2 cellular contexts compared by ENCODE assay signal in the genomic region with DNA sequence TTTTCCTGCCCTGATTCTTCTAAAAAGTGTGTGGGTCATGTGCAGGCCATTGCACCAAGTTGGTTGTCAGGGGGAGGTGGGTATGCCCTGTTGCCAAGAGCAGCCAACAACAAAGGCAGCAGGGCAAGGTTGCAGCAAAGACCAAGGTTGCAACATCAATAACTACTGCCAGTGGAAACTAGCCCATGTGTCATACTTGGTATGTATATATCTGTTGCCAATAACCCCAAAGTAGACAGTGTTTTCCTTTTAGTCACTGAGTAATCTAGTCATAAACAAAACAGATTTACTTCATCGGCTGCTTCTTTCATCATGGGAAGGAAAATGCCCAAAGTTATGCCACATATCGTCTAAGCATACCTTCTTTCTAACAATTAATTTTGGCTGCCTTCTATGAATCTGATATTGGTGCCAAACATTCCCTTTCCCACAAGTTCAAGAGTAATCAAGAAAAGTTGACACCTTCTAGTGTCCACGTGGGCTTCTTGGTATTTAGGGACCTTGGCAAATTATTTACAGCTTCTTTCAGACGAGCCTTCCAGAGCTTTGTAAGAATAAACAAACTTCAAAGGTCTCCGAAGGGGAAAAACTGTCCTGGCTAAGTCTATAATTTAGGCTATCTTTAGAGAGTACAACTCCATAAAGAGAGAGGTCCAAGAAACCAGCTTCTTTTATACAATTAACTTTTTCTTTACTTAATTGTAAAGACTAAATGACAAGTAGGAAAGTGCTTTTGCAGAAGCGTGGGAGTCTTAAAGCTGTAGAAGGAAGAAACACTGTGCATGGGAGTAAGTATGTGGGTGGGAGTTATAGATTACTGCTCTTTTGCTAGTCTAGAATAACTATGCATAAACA.
A peak's percentile ranks its signal among the peaks of the same experiment; 100 is the strongest.
TF ChIP-seq lines count a peak whose summit lies in the region.

No MANE protein-coding gene starts in this region.

TF ChIP-seq in SK-N-SH, 30 proteins besides CTCF, POLR2A, EP300 and RAD21 (continued from another document):
- TF ChIP-seq RCOR1 (IDR thresholded peaks at IDR 0.05; ENCODE audit: low read length), result no peak
- TF ChIP-seq SIN3A (IDR thresholded peaks at IDR 0.05; ENCODE audit: borderline replicate concordance, low read depth, low read length), result 0 out of 2 replicates have a peak, but pooled peaks have one; percentile 52
- TF ChIP-seq, protein P1, sequence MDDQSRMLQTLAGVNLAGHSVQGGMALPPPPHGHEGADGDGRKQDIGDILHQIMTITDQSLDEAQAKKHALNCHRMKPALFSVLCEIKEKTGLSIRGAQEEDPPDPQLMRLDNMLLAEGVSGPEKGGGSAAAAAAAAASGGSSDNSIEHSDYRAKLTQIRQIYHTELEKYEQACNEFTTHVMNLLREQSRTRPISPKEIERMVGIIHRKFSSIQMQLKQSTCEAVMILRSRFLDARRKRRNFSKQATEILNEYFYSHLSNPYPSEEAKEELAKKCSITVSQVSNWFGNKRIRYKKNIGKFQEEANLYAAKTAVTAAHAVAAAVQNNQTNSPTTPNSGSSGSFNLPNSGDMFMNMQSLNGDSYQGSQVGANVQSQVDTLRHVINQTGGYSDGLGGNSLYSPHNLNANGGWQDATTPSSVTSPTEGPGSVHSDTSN (IDR thresholded peaks at IDR 0.05), result peak; percentile 79
- TF ChIP-seq NFIC (IDR thresholded peaks at IDR 0.05; ENCODE audit: borderline replicate concordance), result peak; percentile 83
- TF ChIP-seq, protein P2, sequence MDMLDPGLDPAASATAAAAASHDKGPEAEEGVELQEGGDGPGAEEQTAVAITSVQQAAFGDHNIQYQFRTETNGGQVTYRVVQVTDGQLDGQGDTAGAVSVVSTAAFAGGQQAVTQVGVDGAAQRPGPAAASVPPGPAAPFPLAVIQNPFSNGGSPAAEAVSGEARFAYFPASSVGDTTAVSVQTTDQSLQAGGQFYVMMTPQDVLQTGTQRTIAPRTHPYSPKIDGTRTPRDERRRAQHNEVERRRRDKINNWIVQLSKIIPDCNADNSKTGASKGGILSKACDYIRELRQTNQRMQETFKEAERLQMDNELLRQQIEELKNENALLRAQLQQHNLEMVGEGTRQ (IDR thresholded peaks at IDR 0.05; ENCODE audit: borderline replicate concordance, low read depth, low read length), result no peak
- TF ChIP-seq TEAD4 (IDR thresholded peaks at IDR 0.05; ENCODE audit: borderline replicate concordance, insufficient read depth), result peak; percentile 62; the same call in 1 of the 2 replicates
- TF ChIP-seq, protein P3, sequence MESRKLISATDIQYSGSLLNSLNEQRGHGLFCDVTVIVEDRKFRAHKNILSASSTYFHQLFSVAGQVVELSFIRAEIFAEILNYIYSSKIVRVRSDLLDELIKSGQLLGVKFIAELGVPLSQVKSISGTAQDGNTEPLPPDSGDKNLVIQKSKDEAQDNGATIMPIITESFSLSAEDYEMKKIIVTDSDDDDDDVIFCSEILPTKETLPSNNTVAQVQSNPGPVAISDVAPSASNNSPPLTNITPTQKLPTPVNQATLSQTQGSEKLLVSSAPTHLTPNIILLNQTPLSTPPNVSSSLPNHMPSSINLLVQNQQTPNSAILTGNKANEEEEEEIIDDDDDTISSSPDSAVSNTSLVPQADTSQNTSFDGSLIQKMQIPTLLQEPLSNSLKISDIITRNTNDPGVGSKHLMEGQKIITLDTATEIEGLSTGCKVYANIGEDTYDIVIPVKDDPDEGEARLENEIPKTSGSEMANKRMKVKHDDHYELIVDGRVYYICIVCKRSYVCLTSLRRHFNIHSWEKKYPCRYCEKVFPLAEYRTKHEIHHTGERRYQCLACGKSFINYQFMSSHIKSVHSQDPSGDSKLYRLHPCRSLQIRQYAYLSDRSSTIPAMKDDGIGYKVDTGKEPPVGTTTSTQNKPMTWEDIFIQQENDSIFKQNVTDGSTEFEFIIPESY (IDR thresholded peaks at IDR 0.05; ENCODE audit: borderline replicate concordance, low read depth), result 0 out of 2 replicates have a peak, but pooled peaks have one; percentile 39
- no peak for TF ChIP-seq FOXJ3 (CRISPR knock-in tag; IDR thresholded peaks at IDR 0.05)
- TF ChIP-seq RXRA (IDR thresholded peaks at IDR 0.05; ENCODE audit: borderline replicate concordance, low read depth), result peak; percentile 76; the same call in 1 of the 2 replicates
- no peak for TF ChIP-seq POLR2AphosphoS5 (IDR thresholded peaks at IDR 0.05; ENCODE audit: low read depth, low read length)
- TF ChIP-seq, protein P4, sequence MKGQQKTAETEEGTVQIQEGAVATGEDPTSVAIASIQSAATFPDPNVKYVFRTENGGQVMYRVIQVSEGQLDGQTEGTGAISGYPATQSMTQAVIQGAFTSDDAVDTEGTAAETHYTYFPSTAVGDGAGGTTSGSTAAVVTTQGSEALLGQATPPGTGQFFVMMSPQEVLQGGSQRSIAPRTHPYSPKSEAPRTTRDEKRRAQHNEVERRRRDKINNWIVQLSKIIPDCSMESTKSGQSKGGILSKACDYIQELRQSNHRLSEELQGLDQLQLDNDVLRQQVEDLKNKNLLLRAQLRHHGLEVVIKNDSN (IDR thresholded peaks at IDR 0.05; ENCODE audit: borderline replicate concordance, low read depth), result no peak
- TF ChIP-seq JUND (IDR thresholded peaks at IDR 0.05), result peak; percentile 64

TF ChIP-seq in K562, 482 proteins besides CTCF, POLR2A, EP300 and RAD21 (continued from another document and continues in another):
- TF ChIP-seq NFATC3 (IDR thresholded peaks at IDR 0.05) (no peak), FOSL1 (tag; conservative IDR thresholded peaks at IDR 0.05) (peak; percentile 46), MYC (IDR thresholded peaks at IDR 0.05; ENCODE audit: low read depth, low read length) (peak; percentile 25; the same call in 1 of the 2 replicates), MYC (CRISPR knock-in tag; IDR thresholded peaks at IDR 0.05; ENCODE audit: borderline replicate concordance, low read depth) (no peak), PPARD (CRISPR knock-in tag; IDR thresholded peaks at IDR 0.05) (no peak), ZFP30 (CRISPR knock-in tag; IDR thresholded peaks at IDR 0.05; ENCODE audit: borderline replicate concordance) (no peak), KLF16 (IDR thresholded peaks at IDR 0.05) (peak; percentile 59; the same call in 1 of the 2 replicates), ZNF589 (CRISPR knock-in tag; IDR thresholded peaks at IDR 0.05; ENCODE audit: low read depth) (no peak), TRIM28 (IDR thresholded peaks at IDR 0.05) (no peak), KDM1A (IDR thresholded peaks at IDR 0.05) (0 out of 4 replicates have a peak, but pooled peaks of 1 of the 2 experiments have one; percentile 23), NCOR1 (IDR thresholded peaks at IDR 0.05) (0 out of 2 replicates have a peak, but pooled peaks have one; percentile 22), MYNN (IDR thresholded peaks at IDR 0.05) (no peak), MYNN (CRISPR knock-in tag; IDR thresholded peaks at IDR 0.05) (no peak), MIER1 (IDR thresholded peaks at IDR 0.05; ENCODE audit: low read depth) (no peak)
- TF ChIP-seq, protein P5, sequence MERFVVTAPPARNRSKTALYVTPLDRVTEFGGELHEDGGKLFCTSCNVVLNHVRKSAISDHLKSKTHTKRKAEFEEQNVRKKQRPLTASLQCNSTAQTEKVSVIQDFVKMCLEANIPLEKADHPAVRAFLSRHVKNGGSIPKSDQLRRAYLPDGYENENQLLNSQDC (CRISPR knock-in tag; IDR thresholded peaks at IDR 0.05), result no peak
- TF ChIP-seq, protein P6, sequence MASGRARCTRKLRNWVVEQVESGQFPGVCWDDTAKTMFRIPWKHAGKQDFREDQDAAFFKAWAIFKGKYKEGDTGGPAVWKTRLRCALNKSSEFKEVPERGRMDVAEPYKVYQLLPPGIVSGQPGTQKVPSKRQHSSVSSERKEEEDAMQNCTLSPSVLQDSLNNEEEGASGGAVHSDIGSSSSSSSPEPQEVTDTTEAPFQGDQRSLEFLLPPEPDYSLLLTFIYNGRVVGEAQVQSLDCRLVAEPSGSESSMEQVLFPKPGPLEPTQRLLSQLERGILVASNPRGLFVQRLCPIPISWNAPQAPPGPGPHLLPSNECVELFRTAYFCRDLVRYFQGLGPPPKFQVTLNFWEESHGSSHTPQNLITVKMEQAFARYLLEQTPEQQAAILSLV (tag; IDR thresholded peaks at IDR 0.05), result no peak
- TF ChIP-seq, protein P7, sequence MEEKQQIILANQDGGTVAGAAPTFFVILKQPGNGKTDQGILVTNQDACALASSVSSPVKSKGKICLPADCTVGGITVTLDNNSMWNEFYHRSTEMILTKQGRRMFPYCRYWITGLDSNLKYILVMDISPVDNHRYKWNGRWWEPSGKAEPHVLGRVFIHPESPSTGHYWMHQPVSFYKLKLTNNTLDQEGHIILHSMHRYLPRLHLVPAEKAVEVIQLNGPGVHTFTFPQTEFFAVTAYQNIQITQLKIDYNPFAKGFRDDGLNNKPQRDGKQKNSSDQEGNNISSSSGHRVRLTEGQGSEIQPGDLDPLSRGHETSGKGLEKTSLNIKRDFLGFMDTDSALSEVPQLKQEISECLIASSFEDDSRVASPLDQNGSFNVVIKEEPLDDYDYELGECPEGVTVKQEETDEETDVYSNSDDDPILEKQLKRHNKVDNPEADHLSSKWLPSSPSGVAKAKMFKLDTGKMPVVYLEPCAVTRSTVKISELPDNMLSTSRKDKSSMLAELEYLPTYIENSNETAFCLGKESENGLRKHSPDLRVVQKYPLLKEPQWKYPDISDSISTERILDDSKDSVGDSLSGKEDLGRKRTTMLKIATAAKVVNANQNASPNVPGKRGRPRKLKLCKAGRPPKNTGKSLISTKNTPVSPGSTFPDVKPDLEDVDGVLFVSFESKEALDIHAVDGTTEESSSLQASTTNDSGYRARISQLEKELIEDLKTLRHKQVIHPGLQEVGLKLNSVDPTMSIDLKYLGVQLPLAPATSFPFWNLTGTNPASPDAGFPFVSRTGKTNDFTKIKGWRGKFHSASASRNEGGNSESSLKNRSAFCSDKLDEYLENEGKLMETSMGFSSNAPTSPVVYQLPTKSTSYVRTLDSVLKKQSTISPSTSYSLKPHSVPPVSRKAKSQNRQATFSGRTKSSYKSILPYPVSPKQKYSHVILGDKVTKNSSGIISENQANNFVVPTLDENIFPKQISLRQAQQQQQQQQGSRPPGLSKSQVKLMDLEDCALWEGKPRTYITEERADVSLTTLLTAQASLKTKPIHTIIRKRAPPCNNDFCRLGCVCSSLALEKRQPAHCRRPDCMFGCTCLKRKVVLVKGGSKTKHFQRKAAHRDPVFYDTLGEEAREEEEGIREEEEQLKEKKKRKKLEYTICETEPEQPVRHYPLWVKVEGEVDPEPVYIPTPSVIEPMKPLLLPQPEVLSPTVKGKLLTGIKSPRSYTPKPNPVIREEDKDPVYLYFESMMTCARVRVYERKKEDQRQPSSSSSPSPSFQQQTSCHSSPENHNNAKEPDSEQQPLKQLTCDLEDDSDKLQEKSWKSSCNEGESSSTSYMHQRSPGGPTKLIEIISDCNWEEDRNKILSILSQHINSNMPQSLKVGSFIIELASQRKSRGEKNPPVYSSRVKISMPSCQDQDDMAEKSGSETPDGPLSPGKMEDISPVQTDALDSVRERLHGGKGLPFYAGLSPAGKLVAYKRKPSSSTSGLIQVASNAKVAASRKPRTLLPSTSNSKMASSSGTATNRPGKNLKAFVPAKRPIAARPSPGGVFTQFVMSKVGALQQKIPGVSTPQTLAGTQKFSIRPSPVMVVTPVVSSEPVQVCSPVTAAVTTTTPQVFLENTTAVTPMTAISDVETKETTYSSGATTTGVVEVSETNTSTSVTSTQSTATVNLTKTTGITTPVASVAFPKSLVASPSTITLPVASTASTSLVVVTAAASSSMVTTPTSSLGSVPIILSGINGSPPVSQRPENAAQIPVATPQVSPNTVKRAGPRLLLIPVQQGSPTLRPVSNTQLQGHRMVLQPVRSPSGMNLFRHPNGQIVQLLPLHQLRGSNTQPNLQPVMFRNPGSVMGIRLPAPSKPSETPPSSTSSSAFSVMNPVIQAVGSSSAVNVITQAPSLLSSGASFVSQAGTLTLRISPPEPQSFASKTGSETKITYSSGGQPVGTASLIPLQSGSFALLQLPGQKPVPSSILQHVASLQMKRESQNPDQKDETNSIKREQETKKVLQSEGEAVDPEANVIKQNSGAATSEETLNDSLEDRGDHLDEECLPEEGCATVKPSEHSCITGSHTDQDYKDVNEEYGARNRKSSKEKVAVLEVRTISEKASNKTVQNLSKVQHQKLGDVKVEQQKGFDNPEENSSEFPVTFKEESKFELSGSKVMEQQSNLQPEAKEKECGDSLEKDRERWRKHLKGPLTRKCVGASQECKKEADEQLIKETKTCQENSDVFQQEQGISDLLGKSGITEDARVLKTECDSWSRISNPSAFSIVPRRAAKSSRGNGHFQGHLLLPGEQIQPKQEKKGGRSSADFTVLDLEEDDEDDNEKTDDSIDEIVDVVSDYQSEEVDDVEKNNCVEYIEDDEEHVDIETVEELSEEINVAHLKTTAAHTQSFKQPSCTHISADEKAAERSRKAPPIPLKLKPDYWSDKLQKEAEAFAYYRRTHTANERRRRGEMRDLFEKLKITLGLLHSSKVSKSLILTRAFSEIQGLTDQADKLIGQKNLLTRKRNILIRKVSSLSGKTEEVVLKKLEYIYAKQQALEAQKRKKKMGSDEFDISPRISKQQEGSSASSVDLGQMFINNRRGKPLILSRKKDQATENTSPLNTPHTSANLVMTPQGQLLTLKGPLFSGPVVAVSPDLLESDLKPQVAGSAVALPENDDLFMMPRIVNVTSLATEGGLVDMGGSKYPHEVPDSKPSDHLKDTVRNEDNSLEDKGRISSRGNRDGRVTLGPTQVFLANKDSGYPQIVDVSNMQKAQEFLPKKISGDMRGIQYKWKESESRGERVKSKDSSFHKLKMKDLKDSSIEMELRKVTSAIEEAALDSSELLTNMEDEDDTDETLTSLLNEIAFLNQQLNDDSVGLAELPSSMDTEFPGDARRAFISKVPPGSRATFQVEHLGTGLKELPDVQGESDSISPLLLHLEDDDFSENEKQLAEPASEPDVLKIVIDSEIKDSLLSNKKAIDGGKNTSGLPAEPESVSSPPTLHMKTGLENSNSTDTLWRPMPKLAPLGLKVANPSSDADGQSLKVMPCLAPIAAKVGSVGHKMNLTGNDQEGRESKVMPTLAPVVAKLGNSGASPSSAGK (IDR thresholded peaks at IDR 0.05), result peak; percentile 55; the same call in 1 of the 2 replicates
- TF ChIP-seq, protein P8, sequence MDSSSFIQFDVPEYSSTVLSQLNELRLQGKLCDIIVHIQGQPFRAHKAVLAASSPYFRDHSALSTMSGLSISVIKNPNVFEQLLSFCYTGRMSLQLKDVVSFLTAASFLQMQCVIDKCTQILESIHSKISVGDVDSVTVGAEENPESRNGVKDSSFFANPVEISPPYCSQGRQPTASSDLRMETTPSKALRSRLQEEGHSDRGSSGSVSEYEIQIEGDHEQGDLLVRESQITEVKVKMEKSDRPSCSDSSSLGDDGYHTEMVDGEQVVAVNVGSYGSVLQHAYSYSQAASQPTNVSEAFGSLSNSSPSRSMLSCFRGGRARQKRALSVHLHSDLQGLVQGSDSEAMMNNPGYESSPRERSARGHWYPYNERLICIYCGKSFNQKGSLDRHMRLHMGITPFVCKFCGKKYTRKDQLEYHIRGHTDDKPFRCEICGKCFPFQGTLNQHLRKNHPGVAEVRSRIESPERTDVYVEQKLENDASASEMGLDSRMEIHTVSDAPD (CRISPR knock-in tag; IDR thresholded peaks at IDR 0.05), result no peak
- TF ChIP-seq, protein P9, sequence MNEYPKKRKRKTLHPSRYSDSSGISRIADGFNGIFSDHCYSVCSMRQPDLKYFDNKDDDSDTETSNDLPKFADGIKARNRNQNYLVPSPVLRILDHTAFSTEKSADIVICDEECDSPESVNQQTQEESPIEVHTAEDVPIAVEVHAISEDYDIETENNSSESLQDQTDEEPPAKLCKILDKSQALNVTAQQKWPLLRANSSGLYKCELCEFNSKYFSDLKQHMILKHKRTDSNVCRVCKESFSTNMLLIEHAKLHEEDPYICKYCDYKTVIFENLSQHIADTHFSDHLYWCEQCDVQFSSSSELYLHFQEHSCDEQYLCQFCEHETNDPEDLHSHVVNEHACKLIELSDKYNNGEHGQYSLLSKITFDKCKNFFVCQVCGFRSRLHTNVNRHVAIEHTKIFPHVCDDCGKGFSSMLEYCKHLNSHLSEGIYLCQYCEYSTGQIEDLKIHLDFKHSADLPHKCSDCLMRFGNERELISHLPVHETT (CRISPR knock-in tag; conservative IDR thresholded peaks at IDR 0.05 in 1 of 2, IDR thresholded peaks at IDR 0.05 in 1 of 2), result 0 out of 4 replicates have a peak, but pooled peaks of 1 of the 2 experiments have one; percentile 35
